In genomic region chr12:106135781-106136180, GRCh38 we compare ENCODE assay signal across 9 cellular contexts. TPM values are rescaled to one million over a fixed set of nuclear protein-coding genes. Genes with fewer than 3 reads are reported as not detected.
A peak's percentile ranks its signal among the peaks of the same experiment; 100 is the strongest.
DNase-seq lines count a peak whose midpoint lies in the region; ATAC-seq, FAIRE-seq and TF ChIP-seq lines count a peak whose summit lies in the region.
"Had no signal": no experiment of that assay in that cellular context is flagged by ENCODE, and none has a peak within 500 bp of the region (broad histone marks: within the 10 kb centered on the region; RNA-seq: fewer than 3 reads in every experiment).

No MANE protein-coding gene starts in this region.

- 23% methylated on average over 4 of the region's 4 CpGs for WGBS in GM12878 (ENCODE audit: insufficient coverage, insufficient replicate concordance, low lambda C conversion rate, missing lambda C conversion rate)

- TF ChIP-seq POLR2A in GM12878 (IDR thresholded peaks at IDR 0.05; ENCODE audit: low read depth, low read length) = no peak

- H3K36me3 ChIP-seq in HUES48 (ENCODE audit: control insufficient read depth, insufficient read depth, low read length) = no peaks in the 10 kb centered on the region
- H3K36me3 ChIP-seq in GM12878 (ENCODE audit: control insufficient read depth in 2 of 2, insufficient read depth in 2 of 2, low read length in 1 of 2) = no peaks in the 10 kb centered on the region
- no peaks in the 10 kb centered on the region for H3K36me3 ChIP-seq in kidney (ENCODE audit: control insufficient read depth in 1 of 2, insufficient read depth in 2 of 2, low read length in 2 of 2)
- H3K36me3 ChIP-seq: adrenal gland had no signal

- H3K27ac ChIP-seq in HUES48 (ENCODE audit: low read depth, low read length) (peak overlapping the region; percentile 65), GM12878 (ENCODE audit: control insufficient read depth, insufficient read depth) (no peak overlapping the region), kidney (ENCODE audit: low read depth in 2 of 2, low read length in 2 of 2) (peak overlapping the region in 1 of 2 donors; percentile 57), temporal lobe (ENCODE audit: low read depth, low read length) (peak overlapping the region; percentile 81)

- no peak for TF ChIP-seq EP300 in GM12878 (IDR thresholded peaks at IDR 0.05; ENCODE audit: borderline replicate concordance in 1 of 2, control insufficient read depth in 1 of 2, low read depth in 2 of 2, low read length in 2 of 2)

- DNase-seq in GM12878 (ENCODE audit: low read depth, low spot score) (no peak), kidney (no peak), RPMI8226 (no peak)
- DNase-seq in stimulated activated CD4-positive, alpha-beta T cell treated with anti-CD3 and anti-CD28 coated beads, Interleukin-12 subunit alpha, Interleukin-12 subunit beta, amount 100 ng/mL, for 4 hours = no peak
- no peak for DNase-seq in activated CD4-positive, alpha-beta T cell treated with anti-CD3 and anti-CD28 coated beads for 1 hour

- H4K20me1 ChIP-seq in GM12878 (ENCODE audit: control insufficient read depth, insufficient read depth) = no peaks in the 10 kb centered on the region; the same call in 1 of the 2 replicates

- TF ChIP-seq RAD21 in GM12878 (IDR thresholded peaks at IDR 0.05; ENCODE audit: insufficient read depth, low read depth, low read length) = no peak

- RAD21 ChIA-PET in GM12878 (lab: Charles Lee; ENCODE audit: unreplicated experiment) = interaction anchor here (1.0 to 2.8 kb wide), 7 partner anchors 9 to 715 kb away, joined by 3 to 19 read pairs (median 6); no protein-coding TSS in a partner anchor

- in situ Hi-C loops in GM12878 (cut with MboI) = no loop called here

- intact Hi-C loops in GM12878 (cut with micrococcal nuclease; ENCODE audit: unreplicated experiment) = loop anchor here (1.0 to 10.0 kb wide), 3 partner anchors 181 to 715 kb away; no protein-coding TSS in a partner anchor
- intact Hi-C loops in kidney (cut with DNase I) = loop anchor here (5.0 to 10.0 kb wide), 2 partner anchors 431 to 713 kb away; no protein-coding TSS in a partner anchor

- POLR2A ChIA-PET in GM12878 (lab: Charles Lee) = no interaction called here

- H3K9me3 ChIP-seq in HUES48 (ENCODE audit: control insufficient read depth, insufficient read depth, low read length) (no peaks in the 10 kb centered on the region), GM12878 (replicated peaks; ENCODE audit: control insufficient read depth, insufficient read depth, low read length) (no peaks in the 10 kb centered on the region; the same call in 2 of the 3 replicates), kidney (ENCODE audit: control insufficient read depth in 1 of 2, low read length in 2 of 2) (no peaks in the 10 kb centered on the region)
- H3K9me3 ChIP-seq: adrenal gland had no signal

- H3K4me3 ChIP-seq in HUES48 (ENCODE audit: low read depth, low read length) (peak overlapping the region; percentile 34; the same call in 1 of the 2 replicates), GM12878 (no peak overlapping the region), kidney (ENCODE audit: low read length in 2 of 2) (peak overlapping the region; percentile 12 to 72)

- H3K79me2 ChIP-seq in GM12878 (ENCODE audit: control insufficient read depth, insufficient read depth, low read length) = no peaks in the 10 kb centered on the region

- H2AFZ ChIP-seq in GM12878 (ENCODE audit: control insufficient read depth, low read depth, low read length) = no peak overlapping the region

- SMC1A ChIA-PET in GM12878 (lab: Charles Lee; ENCODE audit: uncharacterized antibody, unreplicated experiment) = interaction anchor here (0.9 to 4.2 kb wide), 14 partner anchors 9 to 717 kb away, joined by 3 to 48 read pairs (median 4); no protein-coding TSS in a partner anchor

- H3K4me1 ChIP-seq in HUES48 (ENCODE audit: control insufficient read depth, insufficient read depth, low read length) (peaks cover 68% of the 10 kb centered on the region), GM12878 (ENCODE audit: control insufficient read depth, insufficient read depth, low read length) (no peaks in the 10 kb centered on the region), kidney (ENCODE audit: control insufficient read depth in 1 of 2, insufficient read depth in 1 of 2, low read depth in 1 of 2, low read length in 2 of 2) (peaks cover 29 to 34% of the 10 kb centered on the region in 2 donors)

- CTCF ChIA-PET in GM12878 (lab: Yijun Ruan, JAX) = interaction anchor here (0.6 to 5.4 kb wide), 18 partner anchors 10 to 717 kb away, joined by 3 to 84 read pairs (median 4); no protein-coding TSS in a partner anchor

- ATAC-seq in GM12878 = no peak
- ATAC-seq: stimulated activated naive CD8-positive, alpha-beta T cell treated with anti-CD3 and anti-CD28 coated beads, Interleukin-15, amount 100 ng/mL, for 72 hours had no signal

- FAIRE-seq in GM12878 (lab: Jason Lieb, UNC) (peak; percentile 38), kidney (lab: Jason Lieb, UNC) (no peak)

- H3K27me3 ChIP-seq in HUES48 (ENCODE audit: control insufficient read depth, insufficient read depth, low read length) (peaks cover 12% of the 10 kb centered on the region), GM12878 (replicated peaks in 1 of 2; ENCODE audit: control insufficient read depth in 2 of 2, insufficient read depth in 2 of 2, low read length in 1 of 2) (peaks cover 7 to 23% of the 10 kb centered on the region in 2 experiments)
- H3K27me3 ChIP-seq: adrenal gland had no signal

- BruUV-seq in GM12878 (replicated peaks; lab: Mats Ljungman, UMichigan) = no TSS peak

- H3K4me2 ChIP-seq in GM12878 (ENCODE audit: control insufficient read depth, insufficient read depth) = no peak overlapping the region

- H3K9ac ChIP-seq in HUES48 (ENCODE audit: low read depth, low read length) (no peak overlapping the region), GM12878 (ENCODE audit: control insufficient read depth, insufficient read depth, low read length) (no peak overlapping the region), kidney (ENCODE audit: low read length in 2 of 2) (peak overlapping the region in 1 of 2 donors; percentile 18)

- no peak for TF ChIP-seq CTCF in GM12878 (IDR thresholded peaks at IDR 0.05 in 2 of 3, conservative IDR thresholded peaks at IDR 0.05 in 1 of 3; ENCODE audit: control insufficient read depth in 2 of 3, extremely low read depth in 1 of 3, insufficient read depth in 1 of 3, low read depth in 3 of 3, low read length in 3 of 3)
- no peak for TF ChIP-seq CTCF in kidney (IDR thresholded peaks at IDR 0.05; ENCODE audit: borderline replicate concordance, extremely low read depth, insufficient read depth)

TF ChIP-seq in GM12878, 131 proteins besides CTCF, POLR2A, EP300 and RAD21:
- no peak for TF ChIP-seq TAF1 (IDR thresholded peaks at IDR 0.05; ENCODE audit: borderline replicate concordance, low read depth, low read length)
- no peak for TF ChIP-seq POLR2AphosphoS5 (IDR thresholded peaks at IDR 0.05; ENCODE audit: low read length)
- no peak for TF ChIP-seq SMC3 (IDR thresholded peaks at IDR 0.05; ENCODE audit: borderline replicate concordance, low read length)
- no peak for TF ChIP-seq BMI1 (IDR thresholded peaks at IDR 0.05; ENCODE audit: borderline replicate concordance)
- TF ChIP-seq MTA2 (IDR thresholded peaks at IDR 0.05; ENCODE audit: low read depth) = no peak
- no peak for TF ChIP-seq GABPA (IDR thresholded peaks at IDR 0.05; ENCODE audit: low read depth)
- no peak for TF ChIP-seq RBBP5 (conservative IDR thresholded peaks at IDR 0.05)
- no peak for TF ChIP-seq DPF2 (IDR thresholded peaks at IDR 0.05)
- no peak for TF ChIP-seq CBX5 (IDR thresholded peaks at IDR 0.05; ENCODE audit: low read depth)
- TF ChIP-seq YY1 (IDR thresholded peaks at IDR 0.05; ENCODE audit: low read depth, low read length) = no peak
- TF ChIP-seq NFXL1 (IDR thresholded peaks at IDR 0.05; ENCODE audit: borderline replicate concordance) = no peak
- no peak for TF ChIP-seq BRCA1 (IDR thresholded peaks at IDR 0.05; ENCODE audit: low read depth, low read length)
- no peak for TF ChIP-seq IKZF2 (IDR thresholded peaks at IDR 0.05)
- no peak for TF ChIP-seq SIN3A (IDR thresholded peaks at IDR 0.05; ENCODE audit: low read depth, low read length)

RNA-seq across cellular contexts. Expression of gene NUAK1, which starts 3.0 kb away (rescaled TPM):
- not detected in 2 replicates for total RNA-seq in GM12878 (2013; cell fraction: nucleolus; rRNA removed)
- total RNA-seq in GM12878 (2014; rRNA removed) (0.11 and 0.76 TPM in 2 replicates), GM12878 (2014; rRNA removed; fragmentation: Illumina TruSeq; extraction: Trizol) (0.09 and 0.23 TPM in 2 replicates), GM12878 (2021) (0.08 and 0.27 TPM in 2 replicates), kidney (28.8 TPM), temporal lobe (35.2 TPM)
- not detected for polyA plus RNA-seq in GM12878 (2011; ENCODE audit: low read depth)
- polyA plus RNA-seq in GM12878 (2011; rRNA removed) (0.42 and 0.46 TPM in 2 replicates), GM12878 (2014; fragmentation: Illumina TruSeq; extraction: Trizol) (0.06 TPM in 1 of 2 replicates, not detected in the other), GM12878 (2014; fragmentation: Nextera tagmentation; extraction: Ambion mirVana) (under 1 TPM; 0.03 to 0.04 TPM), GM12878 (2014; rRNA removed) (0.05 and 0.08 TPM in 2 replicates), GM12878 (2016; fragmentation: Nextera tagmentation; extraction: Ambion mirVana) (not detected), kidney (ENCODE audit: insufficient read depth, low read depth, low replicate concordance) (2.9 TPM)
- polyA plus RNA-seq in GM12878 (2011; cell fraction: cytosol; rRNA removed) = 0.37 and 0.43 TPM in 2 replicates
- polyA plus RNA-seq in GM12878 (2011; cell fraction: nucleus; rRNA removed) = 0.42 and 0.48 TPM in 2 replicates
- polyA plus RNA-seq in GM12878 (2012) = not detected in 2 replicates
- polyA minus RNA-seq in GM12878 (2011; rRNA and poly(A)+ RNA removed) = 0.80 and 0.88 TPM in 2 replicates
- polyA minus RNA-seq in GM12878 (2011; cell fraction: cytosol; rRNA and poly(A)+ RNA removed) = 0.27 and 1.2 TPM in 2 replicates
- polyA minus RNA-seq in GM12878 (2011; cell fraction: nucleus; rRNA and poly(A)+ RNA removed) = 0.48 and 0.60 TPM in 2 replicates

Comparison
In these comparisons a context has a peak if more than half of its experiments do, and no peak if none do; other contexts are left out.
1. RNA of gene NUAK1, which starts 3.0 kb away (total RNA-seq): 35.2 TPM in temporal lobe (single experiment) and 28.8 TPM in kidney (single experiment); 0.08 to 0.76 TPM in GM12878; every median in the first group is over 10 times any median in the second.